Comparison of ENCODE assay signal across 2 cellular contexts in the genomic region with DNA sequence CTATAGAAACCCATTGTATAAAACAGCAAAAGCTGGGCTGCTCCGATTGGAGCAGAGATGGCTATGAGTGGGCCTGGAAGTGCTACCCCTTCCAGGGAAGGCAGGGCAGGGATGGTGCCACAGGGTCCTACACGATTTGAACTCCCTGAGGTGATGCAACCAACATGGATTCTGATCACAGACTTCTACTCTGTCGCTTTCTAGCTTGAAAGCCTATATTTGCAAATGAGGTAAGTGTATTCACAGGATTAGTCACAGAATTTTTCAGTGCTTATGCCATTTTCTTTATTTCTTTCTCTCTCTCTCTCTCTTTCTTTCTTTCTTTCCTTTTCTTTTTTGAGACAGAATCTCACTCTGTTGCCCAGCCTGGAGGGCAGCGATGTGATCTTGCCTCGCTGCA.
TF ChIP-seq lines count a peak whose summit lies in the region.

No MANE protein-coding gene starts in this region.

TF ChIP-seq in GM23338, 12 proteins besides CTCF, POLR2A, EP300 and RAD21 (continued from another document):
- TF ChIP-seq, protein P1, sequence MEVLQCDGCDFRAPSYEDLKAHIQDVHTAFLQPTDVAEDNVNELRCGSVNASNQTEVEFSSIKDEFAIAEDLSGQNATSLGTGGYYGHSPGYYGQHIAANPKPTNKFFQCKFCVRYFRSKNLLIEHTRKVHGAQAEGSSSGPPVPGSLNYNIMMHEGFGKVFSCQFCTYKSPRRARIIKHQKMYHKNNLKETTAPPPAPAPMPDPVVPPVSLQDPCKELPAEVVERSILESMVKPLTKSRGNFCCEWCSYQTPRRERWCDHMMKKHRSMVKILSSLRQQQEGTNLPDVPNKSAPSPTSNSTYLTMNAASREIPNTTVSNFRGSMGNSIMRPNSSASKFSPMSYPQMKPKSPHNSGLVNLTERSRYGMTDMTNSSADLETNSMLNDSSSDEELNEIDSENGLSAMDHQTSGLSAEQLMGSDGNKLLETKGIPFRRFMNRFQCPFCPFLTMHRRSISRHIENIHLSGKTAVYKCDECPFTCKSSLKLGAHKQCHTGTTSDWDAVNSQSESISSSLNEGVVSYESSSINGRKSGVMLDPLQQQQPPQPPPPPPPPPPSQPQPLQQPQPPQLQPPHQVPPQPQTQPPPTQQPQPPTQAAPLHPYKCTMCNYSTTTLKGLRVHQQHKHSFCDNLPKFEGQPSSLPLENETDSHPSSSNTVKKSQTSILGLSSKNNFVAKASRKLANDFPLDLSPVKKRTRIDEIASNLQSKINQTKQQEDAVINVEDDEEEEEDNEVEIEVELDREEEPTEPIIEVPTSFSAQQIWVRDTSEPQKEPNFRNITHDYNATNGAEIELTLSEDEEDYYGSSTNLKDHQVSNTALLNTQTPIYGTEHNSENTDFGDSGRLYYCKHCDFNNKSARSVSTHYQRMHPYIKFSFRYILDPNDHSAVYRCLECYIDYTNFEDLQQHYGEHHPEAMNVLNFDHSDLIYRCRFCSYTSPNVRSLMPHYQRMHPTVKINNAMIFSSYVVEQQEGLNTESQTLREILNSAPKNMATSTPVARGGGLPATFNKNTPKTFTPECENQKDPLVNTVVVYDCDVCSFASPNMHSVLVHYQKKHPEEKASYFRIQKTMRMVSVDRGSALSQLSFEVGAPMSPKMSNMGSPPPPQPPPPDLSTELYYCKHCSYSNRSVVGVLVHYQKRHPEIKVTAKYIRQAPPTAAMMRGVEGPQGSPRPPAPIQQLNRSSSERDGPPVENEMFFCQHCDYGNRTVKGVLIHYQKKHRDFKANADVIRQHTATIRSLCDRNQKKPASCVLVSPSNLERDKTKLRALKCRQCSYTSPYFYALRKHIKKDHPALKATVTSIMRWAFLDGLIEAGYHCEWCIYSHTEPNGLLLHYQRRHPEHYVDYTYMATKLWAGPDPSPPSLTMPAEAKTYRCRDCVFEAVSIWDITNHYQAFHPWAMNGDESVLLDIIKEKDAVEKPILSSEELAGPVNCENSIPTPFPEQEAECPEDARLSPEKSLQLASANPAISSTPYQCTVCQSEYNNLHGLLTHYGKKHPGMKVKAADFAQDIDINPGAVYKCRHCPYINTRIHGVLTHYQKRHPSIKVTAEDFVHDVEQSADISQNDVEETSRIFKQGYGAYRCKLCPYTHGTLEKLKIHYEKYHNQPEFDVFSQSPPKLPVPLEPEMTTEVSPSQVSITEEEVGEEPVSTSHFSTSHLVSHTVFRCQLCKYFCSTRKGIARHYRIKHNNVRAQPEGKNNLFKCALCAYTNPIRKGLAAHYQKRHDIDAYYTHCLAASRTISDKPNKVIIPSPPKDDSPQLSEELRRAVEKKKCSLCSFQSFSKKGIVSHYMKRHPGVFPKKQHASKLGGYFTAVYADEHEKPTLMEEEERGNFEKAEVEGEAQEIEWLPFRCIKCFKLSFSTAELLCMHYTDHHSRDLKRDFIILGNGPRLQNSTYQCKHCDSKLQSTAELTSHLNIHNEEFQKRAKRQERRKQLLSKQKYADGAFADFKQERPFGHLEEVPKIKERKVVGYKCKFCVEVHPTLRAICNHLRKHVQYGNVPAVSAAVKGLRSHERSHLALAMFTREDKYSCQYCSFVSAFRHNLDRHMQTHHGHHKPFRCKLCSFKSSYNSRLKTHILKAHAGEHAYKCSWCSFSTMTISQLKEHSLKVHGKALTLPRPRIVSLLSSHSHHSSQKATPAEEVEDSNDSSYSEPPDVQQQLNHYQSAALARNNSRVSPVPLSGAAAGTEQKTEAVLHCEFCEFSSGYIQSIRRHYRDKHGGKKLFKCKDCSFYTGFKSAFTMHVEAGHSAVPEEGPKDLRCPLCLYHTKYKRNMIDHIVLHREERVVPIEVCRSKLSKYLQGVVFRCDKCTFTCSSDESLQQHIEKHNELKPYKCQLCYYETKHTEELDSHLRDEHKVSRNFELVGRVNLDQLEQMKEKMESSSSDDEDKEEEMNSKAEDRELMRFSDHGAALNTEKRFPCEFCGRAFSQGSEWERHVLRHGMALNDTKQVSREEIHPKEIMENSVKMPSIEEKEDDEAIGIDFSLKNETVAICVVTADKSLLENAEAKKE (CRISPR knock-in tag; IDR thresholded peaks at IDR 0.05): no peak

TF ChIP-seq in GM12878, 131 proteins besides CTCF, POLR2A, EP300 and RAD21 (continued from another document):
- TF ChIP-seq, protein P2, sequence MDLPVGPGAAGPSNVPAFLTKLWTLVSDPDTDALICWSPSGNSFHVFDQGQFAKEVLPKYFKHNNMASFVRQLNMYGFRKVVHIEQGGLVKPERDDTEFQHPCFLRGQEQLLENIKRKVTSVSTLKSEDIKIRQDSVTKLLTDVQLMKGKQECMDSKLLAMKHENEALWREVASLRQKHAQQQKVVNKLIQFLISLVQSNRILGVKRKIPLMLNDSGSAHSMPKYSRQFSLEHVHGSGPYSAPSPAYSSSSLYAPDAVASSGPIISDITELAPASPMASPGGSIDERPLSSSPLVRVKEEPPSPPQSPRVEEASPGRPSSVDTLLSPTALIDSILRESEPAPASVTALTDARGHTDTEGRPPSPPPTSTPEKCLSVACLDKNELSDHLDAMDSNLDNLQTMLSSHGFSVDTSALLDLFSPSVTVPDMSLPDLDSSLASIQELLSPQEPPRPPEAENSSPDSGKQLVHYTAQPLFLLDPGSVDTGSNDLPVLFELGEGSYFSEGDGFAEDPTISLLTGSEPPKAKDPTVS (IDR thresholded peaks at IDR 0.05; ENCODE audit: low read depth, low read length): no peak
